ENCODE assay signal across 20 cellular contexts in the genomic region with DNA sequence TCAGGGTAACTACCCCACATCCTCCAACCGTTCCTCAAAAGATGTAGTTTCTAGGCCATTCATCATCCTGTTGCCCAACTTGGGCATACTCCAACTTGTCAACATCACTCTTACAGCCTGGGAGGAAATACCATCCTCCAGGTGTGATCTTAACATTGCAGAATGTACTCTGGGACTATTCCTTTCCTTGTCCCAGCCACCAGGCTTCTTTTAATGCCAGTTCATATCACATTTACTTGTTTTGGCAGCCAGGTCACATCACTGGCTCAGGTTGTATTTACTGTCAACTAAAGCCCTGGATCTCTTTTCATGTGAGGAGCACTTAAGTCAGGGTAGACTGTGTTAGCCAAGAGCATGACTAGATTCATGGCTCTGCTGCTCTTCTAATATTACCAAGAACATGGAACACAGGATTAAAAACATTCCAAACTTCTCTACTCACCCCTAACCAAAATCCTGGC. TPM values are rescaled to one million over a fixed set of nuclear protein-coding genes. Genes with fewer than 3 reads are reported as not detected.
A peak's percentile ranks its signal among the peaks of the same experiment; 100 is the strongest.
DNase-seq lines count a peak whose midpoint lies in the region; ATAC-seq and TF ChIP-seq lines count a peak whose summit lies in the region.
"Had no signal": no experiment of that assay in that cellular context is flagged by ENCODE, and none has a peak within 500 bp of the region (broad histone marks: within the 10 kb centered on the region; RNA-seq: fewer than 3 reads in every experiment).

No MANE protein-coding gene starts in this region.

- H3K27me3 Mint-ChIP-seq in immature natural killer cell (ENCODE audit: low read depth in 3 of 3): peaks cover 7 to 24% (median 14%) of the 10 kb centered on the region in 3 donors
- H3K27me3 Mint-ChIP-seq: activated CD8-positive, alpha-beta T cell treated with anti-CD3 and anti-CD28 coated beads for 36 hours; stimulated activated naive CD8-positive, alpha-beta T cell treated with anti-CD3 and anti-CD28 coated beads, Interleukin-15, amount 100 ng/mL, for 72 hours had no signal

- TF ChIP-seq POLR2A in suprapubic skin (IDR thresholded peaks at IDR 0.05): no peak
- no peak for TF ChIP-seq POLR2A in adrenal gland (IDR thresholded peaks at IDR 0.05)

- TF ChIP-seq EP300 in suprapubic skin (IDR thresholded peaks at IDR 0.05): no peak

- H3K36me3 Mint-ChIP-seq in immature natural killer cell: no peaks in the 10 kb centered on the region
- H3K36me3 Mint-ChIP-seq: brain; naive thymus-derived CD4-positive, alpha-beta T cell had no signal

- peak; percentile 30 for TF ChIP-seq CTCF in foreskin keratinocyte (conservative IDR thresholded peaks at IDR 0.05)
- TF ChIP-seq CTCF in suprapubic skin (IDR thresholded peaks at IDR 0.05): no peak
- no peak for TF ChIP-seq CTCF in adrenal gland (IDR thresholded peaks at IDR 0.05)

- no peak overlapping the region for H3K4me3 Mint-ChIP-seq in immature natural killer cell
- H3K4me3 Mint-ChIP-seq: activated CD8-positive, alpha-beta T cell treated with anti-CD3 and anti-CD28 coated beads for 36 hours; naive thymus-derived CD4-positive, alpha-beta T cell; stimulated activated naive CD8-positive, alpha-beta T cell treated with anti-CD3 and anti-CD28 coated beads, Interleukin-15, amount 100 ng/mL, for 72 hours had no signal

- no peaks in the 10 kb centered on the region for H3K9me3 Mint-ChIP-seq in immature natural killer cell
- H3K9me3 Mint-ChIP-seq: activated CD8-positive, alpha-beta T cell treated with anti-CD3 and anti-CD28 coated beads for 36 hours; brain; stimulated activated naive CD8-positive, alpha-beta T cell treated with anti-CD3 and anti-CD28 coated beads, Interleukin-15, amount 100 ng/mL, for 72 hours had no signal

- peaks cover 0 to 4% of the 10 kb centered on the region in 2 donors for H3K4me1 Mint-ChIP-seq in immature natural killer cell
- H3K4me1 Mint-ChIP-seq: brain had no signal

- intact Hi-C loops in adrenal gland (cut with DNase I): no loop called here

- H3K4me1 ChIP-seq in foreskin keratinocyte: peaks cover 25% of the 10 kb centered on the region
- peaks cover 12% of the 10 kb centered on the region for H3K4me1 ChIP-seq in suprapubic skin
- no peaks in the 10 kb centered on the region for H3K4me1 ChIP-seq in adrenal gland (replicated peaks in 1 of 2)

- 14% methylated on average over 1 of the region's 1 CpG for WGBS in suprapubic skin
- WGBS in adrenal gland, 4 donors: 29 to 50% (median 32%) methylated on average over 1 of the region's 1 CpG

- H3K27me3 ChIP-seq in foreskin keratinocyte (no peaks in the 10 kb centered on the region), suprapubic skin (no peaks in the 10 kb centered on the region), adrenal gland (no peaks in the 10 kb centered on the region)
- H3K27me3 ChIP-seq: heart right ventricle, sigmoid colon had no signal

- ATAC-seq in foreskin keratinocyte: peak; percentile 53
- ATAC-seq: activated CD8-positive, alpha-beta T cell treated with anti-CD3 and anti-CD28 coated beads for 36 hours; heart right ventricle; left lobe of liver; naive thymus-derived CD4-positive, alpha-beta T cell; stimulated activated naive CD8-positive, alpha-beta T cell treated with anti-CD3 and anti-CD28 coated beads, Interleukin-15, amount 100 ng/mL, for 72 hours had no signal

- H3K27ac ChIP-seq in foreskin keratinocyte (peak overlapping the region; percentile 25), suprapubic skin (peak overlapping the region; percentile 23), adrenal gland (no peak overlapping the region)
- H3K27ac ChIP-seq: 22Rv1, heart right ventricle, sigmoid colon had no signal

- DNase-seq in DMS53 (lab: John Stamatoyannopoulos, UW) (peak; percentile 0), DMS53 treated with DMSO at 0.1 percent for 48 hours (lab: John Stamatoyannopoulos, UW; ENCODE audit: unreplicated experiment) (no peak), amniotic epithelial cell (ENCODE audit: low read depth) (peak; percentile 63), foreskin keratinocyte (peak; percentile 96 to 98), suprapubic skin (ENCODE audit: low spot score in 2 of 2) (no peak), hepatic stellate cell (ENCODE audit: low spot score) (no peak), immature natural killer cell (no peak), adrenal gland (no peak)
- DNase-seq: activated CD8-positive, alpha-beta T cell treated with anti-CD3 and anti-CD28 coated beads for 36 hours; effector CD8-positive, alpha-beta T cell; GDM1; heart right ventricle; naive thymus-derived CD4-positive, alpha-beta T cell; NCI-H69; SHP77 treated with DMSO at 0.1 percent for 48 hours; sigmoid colon; stimulated activated naive CD8-positive, alpha-beta T cell treated with anti-CD3 and anti-CD28 coated beads, Interleukin-15, amount 100 ng/mL, for 72 hours had no signal

- H3K27ac Mint-ChIP-seq in immature natural killer cell: peak overlapping the region in 2 of 6 donors; percentile 41 to 51
- H3K27ac Mint-ChIP-seq: activated CD8-positive, alpha-beta T cell treated with anti-CD3 and anti-CD28 coated beads for 36 hours; naive thymus-derived CD4-positive, alpha-beta T cell; stimulated activated naive CD8-positive, alpha-beta T cell treated with anti-CD3 and anti-CD28 coated beads, Interleukin-15, amount 100 ng/mL, for 72 hours had no signal

- H3K4me3 ChIP-seq in suprapubic skin (no peak overlapping the region), adrenal gland (no peak overlapping the region)
- H3K4me3 ChIP-seq: heart right ventricle, sigmoid colon had no signal

- H3K36me3 ChIP-seq in suprapubic skin (no peaks in the 10 kb centered on the region), adrenal gland (replicated peaks in 1 of 2) (no peaks in the 10 kb centered on the region)
- H3K36me3 ChIP-seq: heart right ventricle, sigmoid colon had no signal

- no peaks in the 10 kb centered on the region for H3K9me3 ChIP-seq in suprapubic skin
- no peaks in the 10 kb centered on the region for H3K9me3 ChIP-seq in adrenal gland (replicated peaks in 1 of 3)
- H3K9me3 ChIP-seq: heart right ventricle, sigmoid colon had no signal

RNA-seq across cellular contexts. Expression of gene DENND6A, which starts 4.0 kb away (rescaled TPM):
- total RNA-seq in foreskin keratinocyte (20.3 and 25.0 TPM in 2 replicates), suprapubic skin (10 to 100 TPM; 17.4 to 26.9 (median 18.8) TPM), adrenal gland (10 to 100 TPM; 13.2 to 29.3 (median 22.6) TPM)
- polyA plus RNA-seq in foreskin keratinocyte (6.1 and 8.2 TPM in 2 replicates), immature natural killer cell (10 to 100 TPM in 2 of 3 donors, 1 to 10 TPM in 1; 8.8 to 37.1 (median 27.5) TPM), adrenal gland (10 to 100 TPM in 1 of 3 donors, 1 to 10 TPM in 2; 7.8 to 13.7 (median 10.0) TPM)

RNA-seq across cellular contexts. Expression of gene SLMAP, which starts 59.2 kb away (rescaled TPM):
- total RNA-seq in foreskin keratinocyte (79.5 and 85.7 TPM in 2 replicates), suprapubic skin (10 to 100 TPM; 49.4 to 89.1 (median 61.3) TPM), adrenal gland (100 to 1,000 TPM in 5 of 8 donors, 10 to 100 TPM in 3; 56.4 to 134 (median 105) TPM)
- polyA plus RNA-seq in foreskin keratinocyte (19.6 and 22.0 TPM in 2 replicates), immature natural killer cell (10 to 100 TPM; 11.0 to 31.2 (median 19.3) TPM), adrenal gland (10 to 100 TPM; 18.9 to 68.6 (median 23.0) TPM)

Comparison
In these comparisons a context has a peak if more than half of its experiments do, and no peak if none do; other contexts are left out.
1. DNase-seq: peak in DMS53 (single experiment), amniotic epithelial cell (single experiment) and foreskin keratinocyte (2 of 2); none in DMS53 treated with DMSO at 0.1 percent for 48 hours (single experiment), suprapubic skin (0 of 2), hepatic stellate cell (single experiment), immature natural killer cell (0 of 3) and adrenal gland (0 of 7).
2. H3K27ac ChIP-seq: peak in foreskin keratinocyte (single experiment) and suprapubic skin (single experiment); none in adrenal gland (0 of 5).